ENCODE assay signal across 22 cellular contexts in genomic region chr6:107750398-107750797, GRCh38.
DNase-seq lines count a peak whose midpoint lies in the region; ATAC-seq lines count a peak whose summit lies in the region.
"Had no signal": no experiment of that assay in that cellular context is flagged by ENCODE, and none has a peak within 500 bp of the region (broad histone marks: within the 10 kb centered on the region; RNA-seq: fewer than 3 reads in every experiment).

No MANE protein-coding gene starts in this region.

- intact Hi-C loops in CD4-positive, alpha-beta memory T cell (cut with micrococcal nuclease): no loop called here

- no peaks in the 10 kb centered on the region for H3K27me3 ChIP-seq in CD4-positive, alpha-beta memory T cell (ENCODE audit: insufficient read depth, low read length)
- H3K27me3 ChIP-seq: BLaER1 had no signal

- H3K9me3 Mint-ChIP-seq in CD4-positive, alpha-beta memory T cell: peaks cover 0 to 6% (median 2%) of the 10 kb centered on the region in 8 donors
- H3K9me3 Mint-ChIP-seq in effector memory CD8-positive, alpha-beta T cell: peaks cover 1 to 10% of the 10 kb centered on the region in 2 donors
- H3K9me3 Mint-ChIP-seq in stimulated activated effector memory CD8-positive, alpha-beta T cell treated with anti-CD3 and anti-CD28 coated beads, Interleukin-12 subunit alpha, Interleukin-12 subunit beta, amount 100 ng/mL, for 72 hours: peaks cover 3% of the 10 kb centered on the region

- ATAC-seq in T-helper 17 cell (peak; percentile 50), GM19328 (IDR thresholded peaks at IDR 0.05; ENCODE audit: unreplicated experiment) (no peak)
- ATAC-seq in effector memory CD8-positive, alpha-beta T cell (replicated peaks): peak; percentile 88
- ATAC-seq in stimulated activated effector memory CD8-positive, alpha-beta T cell treated with anti-CD3 and anti-CD28 coated beads, Interleukin-12 subunit alpha, Interleukin-12 subunit beta, amount 100 ng/mL, for 72 hours: peak; percentile 73

- peaks cover 64 to 77% of the 10 kb centered on the region in 2 donors for H3K36me3 Mint-ChIP-seq in CD4-positive, alpha-beta memory T cell
- H3K36me3 Mint-ChIP-seq in T-helper 17 cell (ENCODE audit: low read depth): peaks cover 20% of the 10 kb centered on the region
- peaks cover 21% of the 10 kb centered on the region for H3K36me3 Mint-ChIP-seq in effector memory CD8-positive, alpha-beta T cell (ENCODE audit: insufficient read depth)
- H3K36me3 Mint-ChIP-seq in stimulated activated effector memory CD8-positive, alpha-beta T cell treated with anti-CD3 and anti-CD28 coated beads, Interleukin-12 subunit alpha, Interleukin-12 subunit beta, amount 100 ng/mL, for 72 hours: peaks cover 7% of the 10 kb centered on the region
- H3K36me3 Mint-ChIP-seq: CD14-positive monocyte had no signal

- H3K27ac ChIP-seq in CD4-positive, alpha-beta memory T cell (ENCODE audit: low read depth, low read length): no peak overlapping the region
- H3K27ac ChIP-seq: BLaER1 had no signal

- H3K27ac Mint-ChIP-seq in CD4-positive, alpha-beta memory T cell: peak overlapping the region in 4 of 7 donors; percentile 2 to 63 (median 10)
- peak overlapping the region; percentile 47 for H3K27ac Mint-ChIP-seq in T-helper 17 cell
- H3K27ac Mint-ChIP-seq in effector memory CD8-positive, alpha-beta T cell: peak overlapping the region; percentile 45 to 76
- H3K27ac Mint-ChIP-seq in stimulated activated effector memory CD8-positive, alpha-beta T cell treated with anti-CD3 and anti-CD28 coated beads, Interleukin-12 subunit alpha, Interleukin-12 subunit beta, amount 100 ng/mL, for 72 hours: peak overlapping the region; percentile 21
- H3K27ac Mint-ChIP-seq: CD14-positive monocyte; CD4-positive, CD25-positive, alpha-beta regulatory T cell had no signal

- no peak for DNase-seq in CD4-positive, alpha-beta memory T cell
- DNase-seq in T-helper 17 cell (no peak), NK-92 (lab: John Stamatoyannopoulos, UW; ENCODE audit: unreplicated experiment) (no peak), GM03348 (ENCODE audit: low spot score) (no peak), DMS153 (lab: John Stamatoyannopoulos, UW) (no peak)
- no peak for DNase-seq in effector memory CD8-positive, alpha-beta T cell
- DNase-seq in stimulated activated effector memory CD8-positive, alpha-beta T cell treated with anti-CD3 and anti-CD28 coated beads, Interleukin-12 subunit alpha, Interleukin-12 subunit beta, amount 100 ng/mL, for 72 hours (ENCODE audit: low spot score in 2 of 2): no peak
- DNase-seq: 8988T; ACHN; BE2C; C1 segment of cervical spinal cord; Caco-2; Calu3; CD4-positive, CD25-positive, alpha-beta regulatory T cell; DMS53; DMS79; DND-41; EL; GDM1 had no signal

- peak overlapping the region in 1 of 8 donors; percentile 18 for H3K4me3 Mint-ChIP-seq in CD4-positive, alpha-beta memory T cell
- H3K4me3 Mint-ChIP-seq in T-helper 17 cell: no peak overlapping the region
- H3K4me3 Mint-ChIP-seq in effector memory CD8-positive, alpha-beta T cell: peak overlapping the region in 1 of 2 donors; percentile 35
- no peak overlapping the region for H3K4me3 Mint-ChIP-seq in stimulated activated effector memory CD8-positive, alpha-beta T cell treated with anti-CD3 and anti-CD28 coated beads, Interleukin-12 subunit alpha, Interleukin-12 subunit beta, amount 100 ng/mL, for 72 hours
- H3K4me3 Mint-ChIP-seq: CD14-positive monocyte; CD4-positive, CD25-positive, alpha-beta regulatory T cell had no signal

- H3K27me3 Mint-ChIP-seq in CD4-positive, alpha-beta memory T cell: no peaks in the 10 kb centered on the region
- no peaks in the 10 kb centered on the region for H3K27me3 Mint-ChIP-seq in T-helper 17 cell
- H3K27me3 Mint-ChIP-seq in effector memory CD8-positive, alpha-beta T cell: no peaks in the 10 kb centered on the region
- H3K27me3 Mint-ChIP-seq: CD4-positive, CD25-positive, alpha-beta regulatory T cell had no signal

- peaks cover 37 to 73% (median 62%) of the 10 kb centered on the region in 4 donors for H3K4me1 Mint-ChIP-seq in CD4-positive, alpha-beta memory T cell
- H3K4me1 Mint-ChIP-seq in T-helper 17 cell: peaks cover 34% of the 10 kb centered on the region
- H3K4me1 Mint-ChIP-seq in effector memory CD8-positive, alpha-beta T cell (ENCODE audit: low read depth in 2 of 2): peaks cover 43 to 56% of the 10 kb centered on the region in 2 donors
- peaks cover 56% of the 10 kb centered on the region for H3K4me1 Mint-ChIP-seq in stimulated activated effector memory CD8-positive, alpha-beta T cell treated with anti-CD3 and anti-CD28 coated beads, Interleukin-12 subunit alpha, Interleukin-12 subunit beta, amount 100 ng/mL, for 72 hours
- H3K4me1 Mint-ChIP-seq: CD14-positive monocyte had no signal

- CTCF ChIA-PET in CD4-positive, alpha-beta memory T cell (lab: Charles Lee; ENCODE audit: partially characterized antibody): interaction anchor here (1.5 to 3.3 kb wide), 4 partner anchors 10 to 98 kb away, joined by 4 to 15 read pairs (median 8); no protein-coding TSS in a partner anchor

- POLR2A ChIA-PET in CD4-positive, alpha-beta memory T cell (lab: Charles Lee; ENCODE audit: partially characterized antibody): interaction anchor here (0.9 to 3.8 kb wide), 8 partner anchors 9 to 291 kb away, joined by 3 to 20 read pairs (median 3); partner anchors contain the start of genes PDSS2 and SCML4

- H3K36me3 ChIP-seq in CD4-positive, alpha-beta memory T cell (ENCODE audit: insufficient read depth, low read length): peaks cover 7% of the 10 kb centered on the region
- H3K36me3 ChIP-seq: BE2C, BLaER1 had no signal

- peaks cover 32% of the 10 kb centered on the region for H3K4me1 ChIP-seq in CD4-positive, alpha-beta memory T cell (ENCODE audit: insufficient read depth, low read length)
- H3K4me1 ChIP-seq: BE2C, BLaER1, Caco-2 had no signal

- H3K4me3 ChIP-seq in CD4-positive, alpha-beta memory T cell (ENCODE audit: low read length in 2 of 2): no peak overlapping the region
- H3K4me3 ChIP-seq: BLaER1 had no signal

- H3K9me3 ChIP-seq in CD4-positive, alpha-beta memory T cell (ENCODE audit: control insufficient read depth in 1 of 2, low read length in 2 of 2): no peaks in the 10 kb centered on the region
- no peaks in the 10 kb centered on the region for H3K9me3 ChIP-seq in T-helper 17 cell (ENCODE audit: control insufficient read depth, low read length, poor library complexity, severe bottlenecking)
- H3K9me3 ChIP-seq: BE2C, Caco-2 had no signal

Comparison
In these comparisons a context has a peak if more than half of its experiments do, and no peak if none do; other contexts are left out.
1. H3K27ac Mint-ChIP-seq: peak in every context shown above with its lines; median percentile 60 in effector memory CD8-positive, alpha-beta T cell; 47 in T-helper 17 cell; 21 in stimulated activated effector memory CD8-positive, alpha-beta T cell treated with anti-CD3 and anti-CD28 coated beads, Interleukin-12 subunit alpha, Interleukin-12 subunit beta, amount 100 ng/mL, for 72 hours; 10 in CD4-positive, alpha-beta memory T cell.